Comparison of ENCODE assay signal across 8 cellular contexts in the genomic region with DNA sequence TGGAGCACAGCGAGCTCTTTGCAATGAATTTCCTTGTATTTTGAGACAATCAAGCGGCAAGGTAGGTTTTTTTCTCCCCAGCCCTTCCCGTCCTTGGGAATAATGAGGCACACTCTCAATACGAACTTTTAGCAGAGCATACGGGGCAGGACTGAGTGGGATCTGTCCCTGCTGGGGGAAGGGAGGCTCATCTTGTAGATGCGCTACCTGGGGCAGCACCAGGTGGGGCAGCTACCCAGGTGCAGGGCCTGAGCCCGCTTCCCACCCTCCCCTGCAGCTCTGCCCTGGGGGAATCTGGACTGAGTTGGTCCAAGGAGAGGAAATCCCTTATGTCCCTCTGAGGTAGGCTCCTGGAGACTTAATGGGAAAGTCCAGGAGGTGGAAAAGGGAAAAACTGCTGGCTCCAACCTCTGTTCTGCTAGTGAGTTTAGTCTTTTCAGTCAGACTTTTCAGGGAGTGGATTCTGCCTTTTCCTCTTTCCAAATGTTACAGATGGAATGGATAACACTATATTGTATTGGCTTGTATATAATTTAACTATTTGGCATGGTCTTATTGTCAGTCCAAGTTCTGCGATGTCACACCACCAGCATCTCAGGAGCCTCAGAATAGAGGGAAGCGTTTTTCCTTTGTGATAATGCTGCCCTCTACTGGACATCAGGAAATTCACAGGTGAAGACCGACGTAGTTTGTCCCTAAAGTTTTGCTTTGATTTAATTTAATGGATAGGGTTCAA. TPM values are rescaled to one million over a fixed set of nuclear protein-coding genes. Genes with fewer than 3 reads are reported as not detected.
DNase-seq lines count a peak whose midpoint lies in the region; ATAC-seq and TF ChIP-seq lines count a peak whose summit lies in the region.

No MANE protein-coding gene starts in this region.

- CTCF ChIA-PET in BJ (lab: Yijun Ruan, JAX), result interaction anchor here (0.8 to 3.8 kb wide), 14 partner anchors 9 to 386 kb away, joined by 3 to 17 read pairs (median 4); a partner anchor contains a TSS

- no peak for DNase-seq in BJ (ENCODE audit: low read depth)
- DNase-seq in NAMALWA (ENCODE audit: low spot score), result peak; percentile 60
- DNase-seq in glomerular endothelial cell (ENCODE audit: extremely low read depth, low read depth, low spot score), result peak; percentile 10
- no peak for DNase-seq in psoas muscle

- no peaks in the 10 kb centered on the region for H3K9me3 ChIP-seq in psoas muscle

- peaks cover 3% of the 10 kb centered on the region for H3K27me3 ChIP-seq in BJ (ENCODE audit: control insufficient read depth, insufficient read depth, low read length)
- H3K27me3 ChIP-seq in psoas muscle (ENCODE audit: insufficient read depth in 3 of 3, low read length in 2 of 3), result peaks cover 0 to 4% (median 2%) of the 10 kb centered on the region in 3 donors

- H3K4me1 ChIP-seq in psoas muscle, result no peaks in the 10 kb centered on the region

- H3K36me3 ChIP-seq in BJ (ENCODE audit: control insufficient read depth, insufficient read depth, low read length), result no peaks in the 10 kb centered on the region
- no peaks in the 10 kb centered on the region for H3K36me3 ChIP-seq in psoas muscle (ENCODE audit: insufficient read depth in 1 of 2, low read depth in 1 of 2)

- H3K4me3 ChIP-seq in BJ (ENCODE audit: low read depth, low read length) (no peak overlapping the region), psoas muscle (no peak overlapping the region)

- H3K27ac ChIP-seq in VCaP, result no peak overlapping the region
- H3K27ac ChIP-seq in psoas muscle, result no peak overlapping the region

- intact Hi-C loops in psoas muscle (cut with DNase I), result loop anchor here (1.0 to 5.0 kb wide), 3 partner anchors 130 to 377 kb away; no protein-coding TSS in a partner anchor

- 37 to 45% (median 41%) methylated on average over 11 of the region's 11 CpGs for WGBS in psoas muscle, 3 donors

- POLR2A ChIA-PET in BJ (lab: Charles Lee), result no interaction called here

- ATAC-seq in psoas muscle (peak; percentile 58 to 76 (median 66)), GM18870 (IDR thresholded peaks at IDR 0.05; ENCODE audit: unreplicated experiment) (no peak), HG02642 (IDR thresholded peaks at IDR 0.05; ENCODE audit: poor library complexity, unreplicated experiment) (no peak)

- peak; percentile 63 for TF ChIP-seq CTCF in BJ (IDR thresholded peaks at IDR 0.05; ENCODE audit: insufficient read depth, low read depth, low read length)
- peak; percentile 63 for TF ChIP-seq CTCF in GM12873 (IDR thresholded peaks at IDR 0.05; ENCODE audit: insufficient read depth, low read depth, low read length, missing control alignments)
- TF ChIP-seq CTCF in VCaP (conservative IDR thresholded peaks at IDR 0.05), result peak; percentile 77
- TF ChIP-seq CTCF in psoas muscle (IDR thresholded peaks at IDR 0.05), result peak; percentile 86

RNA-seq across cellular contexts. Expression of a gene that starts 9.6 kb away (rescaled TPM):
- polyA plus RNA-seq in BJ (2011; rRNA removed) (0.39 and 0.69 TPM in 2 replicates), psoas muscle (1 to 10 TPM; 1.5 to 3.8 (median 3.4) TPM)
- 0.15 and 0.76 TPM in 2 replicates for polyA minus RNA-seq in BJ (2011; rRNA and poly(A)+ RNA removed)
- total RNA-seq in glomerular endothelial cell (not detected in 2 replicates), psoas muscle (1 to 10 TPM; 1.3 to 4.9 (median 2.9) TPM)

RNA-seq across cellular contexts. Expression of a gene that starts 32.6 kb away (rescaled TPM):
- not detected in 2 replicates for polyA plus RNA-seq in BJ (2011; rRNA removed)
- not detected in 2 replicates for polyA minus RNA-seq in BJ (2011; rRNA and poly(A)+ RNA removed)
- not detected in 2 replicates for total RNA-seq in glomerular endothelial cell
- not detected for total RNA-seq in psoas muscle
- under 1 TPM in 1 of 3 donors, not detected in 2; 0.03 TPM for polyA plus RNA-seq in psoas muscle

Comparison
In these comparisons a context has a peak if more than half of its experiments do, and no peak if none do; other contexts are left out.
1. DNase-seq: peak in NAMALWA (single experiment) and glomerular endothelial cell (single experiment); none in BJ (single experiment) and psoas muscle (0 of 2).
2. ATAC-seq: peak in psoas muscle (4 of 4); none in GM18870 (single experiment) and HG02642 (single experiment).
3. Peak in every context shown above with its lines, with median percentiles within 50 percentile points of each other: CTCF ChIP-seq.